1 cellular context compared by ENCODE assay signal in genomic region chr14:57464013-57464730, GRCh38.
TF ChIP-seq lines count a peak whose summit lies in the region.

No MANE protein-coding gene starts in this region.

TF ChIP-seq in HepG2, 621 proteins besides CTCF, POLR2A, EP300 and RAD21 (continued from another document):
- TF ChIP-seq ZNF770 (CRISPR knock-in tag; IDR thresholded peaks at IDR 0.05) (no peak), ATF1 (CRISPR knock-in tag; IDR thresholded peaks at IDR 0.05) (no peak), ETS1 (CRISPR knock-in tag; IDR thresholded peaks at IDR 0.05) (no peak), ZNF30 (CRISPR knock-in tag; IDR thresholded peaks at IDR 0.05) (no peak), AHDC1 (CRISPR knock-in tag; IDR thresholded peaks at IDR 0.05; ENCODE audit: borderline replicate concordance) (no peak), TRIM24 (CRISPR knock-in tag; IDR thresholded peaks at IDR 0.05) (no peak), CREB3 (CRISPR knock-in tag; IDR thresholded peaks at IDR 0.05) (no peak), NRL (CRISPR knock-in tag; IDR thresholded peaks at IDR 0.05; ENCODE audit: borderline replicate concordance) (no peak), ZNF350 (CRISPR knock-in tag; IDR thresholded peaks at IDR 0.05; ENCODE audit: borderline replicate concordance, low read depth) (no peak), ZBTB8A (CRISPR knock-in tag; IDR thresholded peaks at IDR 0.05; ENCODE audit: borderline replicate concordance, low read depth) (no peak), ATF3 (CRISPR knock-in tag; IDR thresholded peaks at IDR 0.05) (no peak)
TF ChIP-seq in HepG2: peak in this region for 0.
